In the genomic region with DNA sequence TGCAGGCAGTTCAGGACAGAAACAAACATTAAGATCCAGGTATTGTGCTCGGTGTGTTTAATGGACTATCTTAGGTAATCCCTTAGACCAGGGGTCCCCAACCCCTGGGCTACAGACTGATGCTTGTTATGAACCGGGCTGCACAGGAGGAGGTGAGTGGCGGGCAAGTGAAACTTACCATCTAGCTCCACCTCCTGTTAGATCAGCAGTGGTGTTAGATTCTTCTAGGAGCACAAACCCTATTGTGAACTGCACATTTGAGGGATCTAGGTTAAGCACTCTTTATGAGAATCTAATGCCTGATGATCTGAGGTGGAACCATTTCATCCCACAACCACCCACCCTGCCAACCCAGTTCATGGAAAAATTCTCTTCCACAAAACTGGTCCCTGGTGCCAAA, we compare ENCODE assay signal across 1 cellular context.
TF ChIP-seq lines count a peak whose summit lies in the region.

No MANE protein-coding gene starts in this region.

TF ChIP-seq in HepG2, 621 proteins besides CTCF, POLR2A, EP300 and RAD21 (continued from another document):
- TF ChIP-seq SIN3B (IDR thresholded peaks at IDR 0.05; ENCODE audit: low read length) (no peak), ZNF660 (CRISPR knock-in tag; IDR thresholded peaks at IDR 0.05; ENCODE audit: borderline replicate concordance, low read depth) (no peak), SIN3A (IDR thresholded peaks at IDR 0.05; ENCODE audit: borderline replicate concordance, low read depth, low read length) (no peak)
